8 cellular contexts compared by ENCODE assay signal in the genomic region with DNA sequence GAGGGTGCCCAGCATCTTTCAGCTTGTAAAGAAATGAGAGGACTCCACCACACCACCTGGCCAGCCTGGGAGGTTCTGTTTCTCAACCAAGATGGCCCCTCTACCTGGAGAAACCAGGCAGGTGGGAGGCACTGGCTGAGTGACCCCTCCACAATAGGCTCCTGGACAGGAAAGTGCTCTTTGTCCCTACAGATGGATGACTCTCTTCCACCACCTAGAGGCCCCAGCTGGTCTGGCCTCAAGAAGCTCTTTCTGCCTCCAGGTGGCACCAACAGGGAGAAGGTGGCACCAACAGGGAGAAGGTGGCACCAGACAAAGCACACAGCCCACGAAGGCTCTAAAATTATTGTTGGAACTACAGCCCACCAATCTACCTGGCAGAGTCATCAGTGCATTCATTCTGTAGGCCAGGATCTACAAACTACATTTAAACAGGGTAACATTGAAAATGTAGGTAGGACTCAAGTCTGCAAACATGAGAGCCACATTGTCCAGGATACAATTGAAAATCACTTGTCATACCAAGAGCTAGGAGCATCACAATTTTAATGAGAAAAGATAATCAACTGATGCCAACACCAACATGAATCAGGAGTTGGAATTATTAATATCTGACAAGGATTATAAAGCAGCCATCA.
A peak's percentile ranks its signal among the peaks of the same experiment; 100 is the strongest.
DNase-seq lines count a peak whose midpoint lies in the region; ATAC-seq and TF ChIP-seq lines count a peak whose summit lies in the region.

No MANE protein-coding gene starts in this region.

- TF ChIP-seq CTCF in nephron (IDR thresholded peaks at IDR 0.05; ENCODE audit: unreplicated experiment in 3 of 3), result peak; percentile 22 to 42 (median 37)

- H3K36me3 Mint-ChIP-seq in nephron (ENCODE audit: low read depth), result no peaks in the 10 kb centered on the region

- H3K4me1 Mint-ChIP-seq in nephron, result no peaks in the 10 kb centered on the region

- H3K9me3 Mint-ChIP-seq in nephron, result peaks cover 18% of the 10 kb centered on the region

- no peak overlapping the region for H3K4me3 Mint-ChIP-seq in nephron

- ATAC-seq in HG02884 (IDR thresholded peaks at IDR 0.05; ENCODE audit: unreplicated experiment) (no peak), HG03135 (IDR thresholded peaks at IDR 0.05; ENCODE audit: unreplicated experiment) (no peak)

- H3K27ac Mint-ChIP-seq in nephron, result no peak overlapping the region

- DNase-seq in DMS153 (lab: John Stamatoyannopoulos, UW), result peak; percentile 47
- peak; percentile 73 for DNase-seq in HuH-7 (ENCODE audit: low spot score)
- peak; percentile 29 for DNase-seq in SKM-1 treated with dmso at 0.1 percent for 144 hours (lab: John Stamatoyannopoulos, UW; ENCODE audit: unreplicated experiment)
- DNase-seq in cerebellar cortex (ENCODE audit: low spot score), result peak; percentile 23
- DNase-seq in NCI-H2081 treated with DMSO at 0.1 percent for 48 hours (lab: John Stamatoyannopoulos, UW), result no peak

- H3K27me3 Mint-ChIP-seq in nephron (ENCODE audit: low read depth), result peaks cover 22% of the 10 kb centered on the region
